In the genomic region with DNA sequence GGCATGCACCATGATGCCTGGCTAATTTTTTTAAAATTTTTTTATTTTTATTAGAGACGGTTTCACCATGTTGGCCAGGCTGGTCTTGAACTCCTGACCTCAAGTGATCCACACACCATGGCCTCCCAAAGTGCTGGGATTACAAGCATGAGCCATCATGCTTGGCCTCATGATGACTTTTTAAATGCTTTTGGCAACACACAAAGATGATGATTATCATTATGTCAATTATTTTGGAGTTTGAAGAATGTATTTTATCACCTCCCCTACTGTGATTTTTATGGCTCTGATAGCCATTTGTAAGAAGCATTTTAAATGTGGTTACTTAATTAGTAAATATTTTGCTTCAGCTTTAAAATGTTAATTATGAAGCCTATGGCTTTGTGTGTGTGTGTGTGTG, we compare ENCODE assay signal across 15 cellular contexts.
"Had no signal": no experiment of that assay in that cellular context is flagged by ENCODE, and none has a peak within 500 bp of the region (broad histone marks: within the 10 kb centered on the region; RNA-seq: fewer than 3 reads in every experiment).

No MANE protein-coding gene starts in this region.

- FAIRE-seq: RCC 7860 had no signal

- DNase-seq: KBM-7, MG63, NCI-H1092, NCI-H1436, NCI-H187, NCI-H2029, NCI-H2081 treated with DMSO at 0.1 percent for 48 hours, NCI-H2171, NCI-H524, NCI-H774, Right ventricle myocardium superior, RPMI8226, SIG-M5, T-cell had no signal
